1 cellular context compared by ENCODE assay signal in the genomic region with DNA sequence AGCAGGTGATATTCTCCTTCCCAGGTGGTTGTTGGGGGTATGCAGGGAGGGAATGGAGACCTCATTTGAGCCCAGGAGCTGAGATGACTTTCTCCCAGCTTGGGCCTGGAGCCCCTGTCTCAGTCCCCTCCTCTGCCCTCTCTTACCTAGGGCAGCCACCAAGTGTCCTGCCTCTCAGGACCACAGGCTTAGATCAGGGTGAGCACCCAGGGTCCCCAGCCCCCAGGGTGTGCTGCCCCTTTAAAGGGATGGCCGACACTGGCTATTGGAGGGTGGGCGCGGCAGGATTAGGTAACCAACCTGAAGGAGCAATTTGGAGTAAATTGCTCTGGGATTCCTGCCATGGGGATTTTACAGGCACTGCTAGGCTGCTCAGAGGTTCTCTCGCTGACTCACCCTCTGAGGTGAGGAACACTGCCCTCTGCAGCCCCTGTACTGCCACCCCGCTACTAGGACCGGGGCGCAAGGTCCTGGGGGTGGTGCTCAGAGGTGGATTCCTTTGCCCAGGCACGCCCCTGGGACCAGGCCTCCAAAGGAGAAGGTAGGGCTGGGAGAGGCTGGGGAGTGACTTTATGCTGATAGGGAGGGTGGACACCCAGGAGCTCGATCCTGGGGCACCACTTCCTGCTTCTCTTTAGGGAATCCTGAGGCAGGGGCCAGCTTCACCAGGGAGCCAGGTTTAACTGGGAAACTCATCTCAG.
TF ChIP-seq lines count a peak whose summit lies in the region.

No MANE protein-coding gene starts in this region.

TF ChIP-seq in K562, 482 proteins besides CTCF, POLR2A, EP300 and RAD21 (continued from another document and continues in another):
- TF ChIP-seq, protein P1, sequence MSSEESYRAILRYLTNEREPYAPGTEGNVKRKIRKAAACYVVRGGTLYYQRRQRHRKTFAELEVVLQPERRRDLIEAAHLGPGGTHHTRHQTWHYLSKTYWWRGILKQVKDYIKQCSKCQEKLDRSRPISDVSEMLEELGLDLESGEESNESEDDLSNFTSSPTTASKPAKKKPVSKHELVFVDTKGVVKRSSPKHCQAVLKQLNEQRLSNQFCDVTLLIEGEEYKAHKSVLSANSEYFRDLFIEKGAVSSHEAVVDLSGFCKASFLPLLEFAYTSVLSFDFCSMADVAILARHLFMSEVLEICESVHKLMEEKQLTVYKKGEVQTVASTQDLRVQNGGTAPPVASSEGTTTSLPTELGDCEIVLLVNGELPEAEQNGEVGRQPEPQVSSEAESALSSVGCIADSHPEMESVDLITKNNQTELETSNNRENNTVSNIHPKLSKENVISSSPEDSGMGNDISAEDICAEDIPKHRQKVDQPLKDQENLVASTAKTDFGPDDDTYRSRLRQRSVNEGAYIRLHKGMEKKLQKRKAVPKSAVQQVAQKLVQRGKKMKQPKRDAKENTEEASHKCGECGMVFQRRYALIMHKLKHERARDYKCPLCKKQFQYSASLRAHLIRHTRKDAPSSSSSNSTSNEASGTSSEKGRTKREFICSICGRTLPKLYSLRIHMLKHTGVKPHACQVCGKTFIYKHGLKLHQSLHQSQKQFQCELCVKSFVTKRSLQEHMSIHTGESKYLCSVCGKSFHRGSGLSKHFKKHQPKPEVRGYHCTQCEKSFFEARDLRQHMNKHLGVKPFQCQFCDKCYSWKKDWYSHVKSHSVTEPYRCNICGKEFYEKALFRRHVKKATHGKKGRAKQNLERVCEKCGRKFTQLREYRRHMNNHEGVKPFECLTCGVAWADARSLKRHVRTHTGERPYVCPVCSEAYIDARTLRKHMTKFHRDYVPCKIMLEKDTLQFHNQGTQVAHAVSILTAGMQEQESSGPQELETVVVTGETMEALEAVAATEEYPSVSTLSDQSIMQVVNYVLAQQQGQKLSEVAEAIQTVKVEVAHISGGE (CRISPR knock-in tag; IDR thresholded peaks at IDR 0.05), result no peak
- TF ChIP-seq SMARCA4 (IDR thresholded peaks at IDR 0.05) (peak; percentile 86), RFX7 (CRISPR knock-in tag; IDR thresholded peaks at IDR 0.05) (no peak), PHF21A (IDR thresholded peaks at IDR 0.05; ENCODE audit: borderline replicate concordance, low read depth) (no peak), RBBP5 (IDR thresholded peaks at IDR 0.05; ENCODE audit: borderline replicate concordance, insufficient read depth, low read length, poor library complexity, severe bottlenecking) (no peak), CREB1 (IDR thresholded peaks at IDR 0.05) (no peak), CREB1 (CRISPR knock-in tag; IDR thresholded peaks at IDR 0.05) (peak; percentile 19; the same call in 1 of the 2 replicates), FUS (optimal IDR thresholded peaks at IDR 0.05; ENCODE audit: low read depth, low read length) (no peak), TEAD1 (CRISPR knock-in tag; IDR thresholded peaks at IDR 0.05) (no peak), ZNF347 (CRISPR knock-in tag; IDR thresholded peaks at IDR 0.05; ENCODE audit: low read depth) (no peak), SP2 (IDR thresholded peaks at IDR 0.05; ENCODE audit: extremely low read depth, low read depth, low read length, poor library complexity, severe bottlenecking) (no peak), HDAC6 (IDR thresholded peaks at IDR 0.05; ENCODE audit: low read depth, low read length) (no peak), ZNF175 (CRISPR knock-in tag; IDR thresholded peaks at IDR 0.05; ENCODE audit: low read depth) (no peak), SREBF1 (IDR thresholded peaks at IDR 0.05; ENCODE audit: borderline replicate concordance, low read depth, low read length) (no peak), ZNF431 (CRISPR knock-in tag; IDR thresholded peaks at IDR 0.05) (no peak), ZFP30 (CRISPR knock-in tag; IDR thresholded peaks at IDR 0.05; ENCODE audit: borderline replicate concordance) (no peak), POLR2AphosphoS2 (IDR thresholded peaks at IDR 0.05; ENCODE audit: low read length) (no peak), TFAM (CRISPR knock-in tag; conservative IDR thresholded peaks at IDR 0.05) (no peak), ZEB2 (IDR thresholded peaks at IDR 0.05) (no peak), IFI16 (CRISPR knock-in tag; IDR thresholded peaks at IDR 0.05) (no peak), MEIS2 (IDR thresholded peaks at IDR 0.05; ENCODE audit: partially characterized antibody) (no peak), ZFP36 (IDR thresholded peaks at IDR 0.05; ENCODE audit: low read depth, low read length, partially characterized antibody) (no peak), KAT2B (IDR thresholded peaks at IDR 0.05; ENCODE audit: low read depth, low read length) (no peak), HDGF (IDR thresholded peaks at IDR 0.05) (no peak), ZBTB17 (CRISPR knock-in tag; IDR thresholded peaks at IDR 0.05) (no peak), HNRNPLL (IDR thresholded peaks at IDR 0.05; ENCODE audit: low read depth, low read length, poor library complexity, severe bottlenecking) (no peak), MAFK (IDR thresholded peaks at IDR 0.05; ENCODE audit: low read length) (no peak), DACH1 (IDR thresholded peaks at IDR 0.05; ENCODE audit: partially characterized antibody) (no peak), POLR3G (IDR thresholded peaks at IDR 0.05; ENCODE audit: extremely low read depth, insufficient read length, insufficient replicate concordance) (no peak), TGIF2 (CRISPR knock-in tag; IDR thresholded peaks at IDR 0.05) (no peak), GTF2F1 (IDR thresholded peaks at IDR 0.05; ENCODE audit: low read depth, low read length) (no peak), MCM7 (IDR thresholded peaks at IDR 0.05) (no peak), SIX5 (IDR thresholded peaks at IDR 0.05; ENCODE audit: borderline replicate concordance in 1 of 2, insufficient read depth in 1 of 2, low read depth in 1 of 2, low read length in 2 of 2) (no peak)
- TF ChIP-seq, protein P2, sequence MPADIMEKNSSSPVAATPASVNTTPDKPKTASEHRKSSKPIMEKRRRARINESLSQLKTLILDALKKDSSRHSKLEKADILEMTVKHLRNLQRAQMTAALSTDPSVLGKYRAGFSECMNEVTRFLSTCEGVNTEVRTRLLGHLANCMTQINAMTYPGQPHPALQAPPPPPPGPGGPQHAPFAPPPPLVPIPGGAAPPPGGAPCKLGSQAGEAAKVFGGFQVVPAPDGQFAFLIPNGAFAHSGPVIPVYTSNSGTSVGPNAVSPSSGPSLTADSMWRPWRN (IDR thresholded peaks at IDR 0.05; ENCODE audit: low read depth), result no peak
- TF ChIP-seq, protein P3, sequence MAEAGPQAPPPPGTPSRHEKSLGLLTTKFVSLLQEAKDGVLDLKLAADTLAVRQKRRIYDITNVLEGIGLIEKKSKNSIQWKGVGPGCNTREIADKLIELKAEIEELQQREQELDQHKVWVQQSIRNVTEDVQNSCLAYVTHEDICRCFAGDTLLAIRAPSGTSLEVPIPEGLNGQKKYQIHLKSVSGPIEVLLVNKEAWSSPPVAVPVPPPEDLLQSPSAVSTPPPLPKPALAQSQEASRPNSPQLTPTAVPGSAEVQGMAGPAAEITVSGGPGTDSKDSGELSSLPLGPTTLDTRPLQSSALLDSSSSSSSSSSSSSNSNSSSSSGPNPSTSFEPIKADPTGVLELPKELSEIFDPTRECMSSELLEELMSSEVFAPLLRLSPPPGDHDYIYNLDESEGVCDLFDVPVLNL (CRISPR knock-in tag; IDR thresholded peaks at IDR 0.05; ENCODE audit: low read depth), result no peak
- TF ChIP-seq, protein P4, sequence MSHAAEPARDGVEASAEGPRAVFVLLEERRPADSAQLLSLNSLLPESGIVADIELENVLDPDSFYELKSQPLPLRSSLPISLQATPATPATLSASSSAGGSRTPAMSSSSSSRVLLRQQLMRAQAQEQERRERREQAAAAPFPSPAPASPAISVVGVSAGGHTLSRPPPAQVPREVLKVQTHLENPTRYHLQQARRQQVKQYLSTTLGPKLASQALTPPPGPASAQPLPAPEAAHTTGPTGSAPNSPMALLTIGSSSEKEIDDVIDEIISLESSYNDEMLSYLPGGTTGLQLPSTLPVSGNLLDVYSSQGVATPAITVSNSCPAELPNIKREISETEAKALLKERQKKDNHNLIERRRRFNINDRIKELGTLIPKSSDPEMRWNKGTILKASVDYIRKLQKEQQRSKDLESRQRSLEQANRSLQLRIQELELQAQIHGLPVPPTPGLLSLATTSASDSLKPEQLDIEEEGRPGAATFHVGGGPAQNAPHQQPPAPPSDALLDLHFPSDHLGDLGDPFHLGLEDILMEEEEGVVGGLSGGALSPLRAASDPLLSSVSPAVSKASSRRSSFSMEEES (CRISPR knock-in tag; IDR thresholded peaks at IDR 0.05), result no peak
- TF ChIP-seq, protein P5, sequence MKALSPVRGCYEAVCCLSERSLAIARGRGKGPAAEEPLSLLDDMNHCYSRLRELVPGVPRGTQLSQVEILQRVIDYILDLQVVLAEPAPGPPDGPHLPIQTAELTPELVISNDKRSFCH (CRISPR knock-in tag; IDR thresholded peaks at IDR 0.05), result no peak
- TF ChIP-seq, protein P5 (tag; IDR thresholded peaks at IDR 0.05), result no peak
- TF ChIP-seq, protein P6, sequence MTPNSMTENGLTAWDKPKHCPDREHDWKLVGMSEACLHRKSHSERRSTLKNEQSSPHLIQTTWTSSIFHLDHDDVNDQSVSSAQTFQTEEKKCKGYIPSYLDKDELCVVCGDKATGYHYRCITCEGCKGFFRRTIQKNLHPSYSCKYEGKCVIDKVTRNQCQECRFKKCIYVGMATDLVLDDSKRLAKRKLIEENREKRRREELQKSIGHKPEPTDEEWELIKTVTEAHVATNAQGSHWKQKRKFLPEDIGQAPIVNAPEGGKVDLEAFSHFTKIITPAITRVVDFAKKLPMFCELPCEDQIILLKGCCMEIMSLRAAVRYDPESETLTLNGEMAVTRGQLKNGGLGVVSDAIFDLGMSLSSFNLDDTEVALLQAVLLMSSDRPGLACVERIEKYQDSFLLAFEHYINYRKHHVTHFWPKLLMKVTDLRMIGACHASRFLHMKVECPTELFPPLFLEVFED (CRISPR knock-in tag; conservative IDR thresholded peaks at IDR 0.05), result no peak
- TF ChIP-seq, protein P7, sequence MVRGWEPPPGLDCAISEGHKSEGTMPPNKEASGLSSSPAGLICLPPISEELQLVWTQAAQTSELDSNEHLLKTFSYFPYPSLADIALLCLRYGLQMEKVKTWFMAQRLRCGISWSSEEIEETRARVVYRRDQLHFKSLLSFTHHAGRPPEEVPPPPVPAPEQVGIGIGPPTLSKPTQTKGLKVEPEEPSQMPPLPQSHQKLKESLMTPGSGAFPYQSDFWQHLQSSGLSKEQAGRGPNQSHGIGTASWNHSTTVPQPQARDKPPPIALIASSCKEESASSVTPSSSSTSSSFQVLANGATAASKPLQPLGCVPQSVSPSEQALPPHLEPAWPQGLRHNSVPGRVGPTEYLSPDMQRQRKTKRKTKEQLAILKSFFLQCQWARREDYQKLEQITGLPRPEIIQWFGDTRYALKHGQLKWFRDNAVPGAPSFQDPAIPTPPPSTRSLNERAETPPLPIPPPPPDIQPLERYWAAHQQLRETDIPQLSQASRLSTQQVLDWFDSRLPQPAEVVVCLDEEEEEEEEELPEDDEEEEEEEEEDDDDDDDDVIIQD (CRISPR knock-in tag; IDR thresholded peaks at IDR 0.05), result no peak
- TF ChIP-seq, protein P8, sequence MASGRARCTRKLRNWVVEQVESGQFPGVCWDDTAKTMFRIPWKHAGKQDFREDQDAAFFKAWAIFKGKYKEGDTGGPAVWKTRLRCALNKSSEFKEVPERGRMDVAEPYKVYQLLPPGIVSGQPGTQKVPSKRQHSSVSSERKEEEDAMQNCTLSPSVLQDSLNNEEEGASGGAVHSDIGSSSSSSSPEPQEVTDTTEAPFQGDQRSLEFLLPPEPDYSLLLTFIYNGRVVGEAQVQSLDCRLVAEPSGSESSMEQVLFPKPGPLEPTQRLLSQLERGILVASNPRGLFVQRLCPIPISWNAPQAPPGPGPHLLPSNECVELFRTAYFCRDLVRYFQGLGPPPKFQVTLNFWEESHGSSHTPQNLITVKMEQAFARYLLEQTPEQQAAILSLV (tag; IDR thresholded peaks at IDR 0.05), result no peak
- TF ChIP-seq, protein P9, sequence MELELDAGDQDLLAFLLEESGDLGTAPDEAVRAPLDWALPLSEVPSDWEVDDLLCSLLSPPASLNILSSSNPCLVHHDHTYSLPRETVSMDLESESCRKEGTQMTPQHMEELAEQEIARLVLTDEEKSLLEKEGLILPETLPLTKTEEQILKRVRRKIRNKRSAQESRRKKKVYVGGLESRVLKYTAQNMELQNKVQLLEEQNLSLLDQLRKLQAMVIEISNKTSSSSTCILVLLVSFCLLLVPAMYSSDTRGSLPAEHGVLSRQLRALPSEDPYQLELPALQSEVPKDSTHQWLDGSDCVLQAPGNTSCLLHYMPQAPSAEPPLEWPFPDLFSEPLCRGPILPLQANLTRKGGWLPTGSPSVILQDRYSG (tag; conservative IDR thresholded peaks at IDR 0.05; ENCODE audit: low read depth), result no peak
- TF ChIP-seq, protein P10, sequence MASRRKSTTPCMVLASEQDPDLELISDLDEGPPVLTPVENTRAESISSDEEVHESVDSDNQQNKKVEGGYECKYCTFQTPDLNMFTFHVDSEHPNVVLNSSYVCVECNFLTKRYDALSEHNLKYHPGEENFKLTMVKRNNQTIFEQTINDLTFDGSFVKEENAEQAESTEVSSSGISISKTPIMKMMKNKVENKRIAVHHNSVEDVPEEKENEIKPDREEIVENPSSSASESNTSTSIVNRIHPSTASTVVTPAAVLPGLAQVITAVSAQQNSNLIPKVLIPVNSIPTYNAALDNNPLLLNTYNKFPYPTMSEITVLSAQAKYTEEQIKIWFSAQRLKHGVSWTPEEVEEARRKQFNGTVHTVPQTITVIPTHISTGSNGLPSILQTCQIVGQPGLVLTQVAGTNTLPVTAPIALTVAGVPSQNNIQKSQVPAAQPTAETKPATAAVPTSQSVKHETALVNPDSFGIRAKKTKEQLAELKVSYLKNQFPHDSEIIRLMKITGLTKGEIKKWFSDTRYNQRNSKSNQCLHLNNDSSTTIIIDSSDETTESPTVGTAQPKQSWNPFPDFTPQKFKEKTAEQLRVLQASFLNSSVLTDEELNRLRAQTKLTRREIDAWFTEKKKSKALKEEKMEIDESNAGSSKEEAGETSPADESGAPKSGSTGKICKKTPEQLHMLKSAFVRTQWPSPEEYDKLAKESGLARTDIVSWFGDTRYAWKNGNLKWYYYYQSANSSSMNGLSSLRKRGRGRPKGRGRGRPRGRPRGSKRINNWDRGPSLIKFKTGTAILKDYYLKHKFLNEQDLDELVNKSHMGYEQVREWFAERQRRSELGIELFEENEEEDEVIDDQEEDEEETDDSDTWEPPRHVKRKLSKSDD (conservative IDR thresholded peaks at IDR 0.05; ENCODE audit: low read length), result 0 out of 2 replicates have a peak, but pooled peaks have one; percentile 37
- TF ChIP-seq, protein P11, sequence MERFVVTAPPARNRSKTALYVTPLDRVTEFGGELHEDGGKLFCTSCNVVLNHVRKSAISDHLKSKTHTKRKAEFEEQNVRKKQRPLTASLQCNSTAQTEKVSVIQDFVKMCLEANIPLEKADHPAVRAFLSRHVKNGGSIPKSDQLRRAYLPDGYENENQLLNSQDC (CRISPR knock-in tag; IDR thresholded peaks at IDR 0.05), result no peak
- TF ChIP-seq, protein P12, sequence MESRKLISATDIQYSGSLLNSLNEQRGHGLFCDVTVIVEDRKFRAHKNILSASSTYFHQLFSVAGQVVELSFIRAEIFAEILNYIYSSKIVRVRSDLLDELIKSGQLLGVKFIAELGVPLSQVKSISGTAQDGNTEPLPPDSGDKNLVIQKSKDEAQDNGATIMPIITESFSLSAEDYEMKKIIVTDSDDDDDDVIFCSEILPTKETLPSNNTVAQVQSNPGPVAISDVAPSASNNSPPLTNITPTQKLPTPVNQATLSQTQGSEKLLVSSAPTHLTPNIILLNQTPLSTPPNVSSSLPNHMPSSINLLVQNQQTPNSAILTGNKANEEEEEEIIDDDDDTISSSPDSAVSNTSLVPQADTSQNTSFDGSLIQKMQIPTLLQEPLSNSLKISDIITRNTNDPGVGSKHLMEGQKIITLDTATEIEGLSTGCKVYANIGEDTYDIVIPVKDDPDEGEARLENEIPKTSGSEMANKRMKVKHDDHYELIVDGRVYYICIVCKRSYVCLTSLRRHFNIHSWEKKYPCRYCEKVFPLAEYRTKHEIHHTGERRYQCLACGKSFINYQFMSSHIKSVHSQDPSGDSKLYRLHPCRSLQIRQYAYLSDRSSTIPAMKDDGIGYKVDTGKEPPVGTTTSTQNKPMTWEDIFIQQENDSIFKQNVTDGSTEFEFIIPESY (CRISPR knock-in tag; IDR thresholded peaks at IDR 0.05), result peak; percentile 99
